Comparison of ENCODE assay signal across 16 cellular contexts in genomic region chr2:25337891-25338290, GRCh38. TPM values are rescaled to one million over a fixed set of nuclear protein-coding genes. Genes with fewer than 3 reads are reported as not detected.
DNase-seq lines count a peak whose midpoint lies in the region; ATAC-seq and TF ChIP-seq lines count a peak whose summit lies in the region.
"Had no signal": no experiment of that assay in that cellular context is flagged by ENCODE, and none has a peak within 500 bp of the region (broad histone marks: within the 10 kb centered on the region; RNA-seq: fewer than 3 reads in every experiment).

No MANE protein-coding gene starts in this region.

- no peak for TF ChIP-seq EP300 in gastroesophageal sphincter (IDR thresholded peaks at IDR 0.05)

- H3K9me3 Mint-ChIP-seq in activated T-helper 17 cell treated with anti-CD3 and anti-CD28 coated beads, Interleukin-2, amount 50 U/mL, for 72 hours: no peaks in the 10 kb centered on the region

- H3K27ac Mint-ChIP-seq in activated T-helper 17 cell treated with anti-CD3 and anti-CD28 coated beads, Interleukin-2, amount 50 U/mL, for 72 hours: no peak overlapping the region

- no peaks in the 10 kb centered on the region for H3K27me3 Mint-ChIP-seq in activated T-helper 17 cell treated with anti-CD3 and anti-CD28 coated beads, Interleukin-2, amount 50 U/mL, for 72 hours

- DNase-seq in right atrium auricular region (ENCODE audit: low spot score): no peak
- no peak for DNase-seq in right cardiac atrium
- DNase-seq in substantia nigra (lab: John Stamatoyannopoulos, UW): peak in 4 of 49 donors; percentile 15 to 32 (median 26)
- no peak for DNase-seq in NCI-H748 (lab: John Stamatoyannopoulos, UW; ENCODE audit: unreplicated experiment)
- no peak for DNase-seq in occipital lobe (lab: John Stamatoyannopoulos, UW)
- DNase-seq: activated CD4-positive, CD25-positive, alpha-beta regulatory T cell; Calu3; kidney; MG63; NCI-H1694 treated with DMSO at 0.1 percent for 48 hours; NCI-H345 had no signal

- intact Hi-C loops in right cardiac atrium (cut with DNase I): loop anchor here in 1 of 4 donors (10.0 kb wide), 1 partner anchor 63 kb away; no protein-coding TSS in a partner anchor

- no peaks in the 10 kb centered on the region for H3K27me3 ChIP-seq in right atrium auricular region
- no peaks in the 10 kb centered on the region for H3K27me3 ChIP-seq in right cardiac atrium (ENCODE audit: control insufficient read depth, insufficient read depth)
- no peaks in the 10 kb centered on the region for H3K27me3 ChIP-seq in gastroesophageal sphincter
- H3K27me3 ChIP-seq: MG63, thyroid gland had no signal

- H3K36me3 ChIP-seq in right atrium auricular region: no peaks in the 10 kb centered on the region
- H3K36me3 ChIP-seq in gastroesophageal sphincter: no peaks in the 10 kb centered on the region
- H3K36me3 ChIP-seq: MG63, thyroid gland had no signal

- no peaks in the 10 kb centered on the region for H3K9me3 ChIP-seq in right atrium auricular region
- H3K9me3 ChIP-seq in right cardiac atrium (ENCODE audit: control insufficient read depth, low read length): no peaks in the 10 kb centered on the region
- no peaks in the 10 kb centered on the region for H3K9me3 ChIP-seq in gastroesophageal sphincter
- H3K9me3 ChIP-seq: MG63, thyroid gland had no signal

- ATAC-seq in right cardiac atrium (no peak), gastroesophageal sphincter (no peak), HG03097 (IDR thresholded peaks at IDR 0.05; ENCODE audit: low FRiP score, unreplicated experiment) (no peak)
- no peak for ATAC-seq in activated T-helper 17 cell treated with anti-CD3 and anti-CD28 coated beads, Interleukin-2, amount 50 U/mL, for 72 hours (replicated peaks)
- ATAC-seq: GM12878 had no signal

- peaks cover 43% of the 10 kb centered on the region for H3K4me1 Mint-ChIP-seq in activated T-helper 17 cell treated with anti-CD3 and anti-CD28 coated beads, Interleukin-2, amount 50 U/mL, for 72 hours

- WGBS in right cardiac atrium: 74% methylated on average over 7 of the region's 7 CpGs
- 94 to 100% methylated on average over 1 to 3 of the region's 7 CpGs for WGBS in gastroesophageal sphincter (ENCODE audit: low coverage in 1 of 2), 2 donors

- H3K4me1 ChIP-seq in right atrium auricular region (peaks cover 0 to 76% of the 10 kb centered on the region in 2 donors), right cardiac atrium (ENCODE audit: control insufficient read depth, insufficient read depth, low read length) (peaks cover 10% of the 10 kb centered on the region), gastroesophageal sphincter (peaks cover 0 to 85% (median 38%) of the 10 kb centered on the region in 3 donors)

- TF ChIP-seq POLR2A in gastroesophageal sphincter (IDR thresholded peaks at IDR 0.05): no peak

- H3K4me3 ChIP-seq in right atrium auricular region (no peak overlapping the region), right cardiac atrium (ENCODE audit: low read length) (no peak overlapping the region), gastroesophageal sphincter (no peak overlapping the region)
- H3K4me3 ChIP-seq: GM12878, MG63, thyroid gland had no signal

- TF ChIP-seq CTCF in right atrium auricular region (IDR thresholded peaks at IDR 0.05): no peak
- no peak for TF ChIP-seq CTCF in gastroesophageal sphincter (IDR thresholded peaks at IDR 0.05)

- H3K4me3 Mint-ChIP-seq in activated T-helper 17 cell treated with anti-CD3 and anti-CD28 coated beads, Interleukin-2, amount 50 U/mL, for 72 hours: peak overlapping the region; percentile 57

- H3K27ac ChIP-seq in right atrium auricular region (peak overlapping the region; percentile 85 to 93), right cardiac atrium (ENCODE audit: low read length) (no peak overlapping the region), gastroesophageal sphincter (peak overlapping the region in 3 of 4 donors; percentile 88 to 95 (median 89)), substantia nigra (ENCODE audit: low read depth, low read length, poor library complexity, severe bottlenecking) (peak overlapping the region; percentile 45)
- H3K27ac ChIP-seq: thyroid gland had no signal

- peaks cover 6% of the 10 kb centered on the region for H3K36me3 Mint-ChIP-seq in activated T-helper 17 cell treated with anti-CD3 and anti-CD28 coated beads, Interleukin-2, amount 50 U/mL, for 72 hours (ENCODE audit: low read depth)

RNA-seq across cellular contexts. Expression of gene DNMT3A, which starts 3.8 kb away (rescaled TPM):
- 1 to 10 TPM; 6.0 to 8.1 TPM for total RNA-seq in right atrium auricular region
- 10 to 100 TPM; 20.0 to 22.9 (median 21.1) TPM for total RNA-seq in right cardiac atrium
- polyA plus RNA-seq in right cardiac atrium: 9.9 TPM
- 10 to 100 TPM; 55.2 to 64.6 TPM for total RNA-seq in activated T-helper 17 cell treated with anti-CD3 and anti-CD28 coated beads, Interleukin-2, amount 50 U/mL, for 72 hours
- 10 to 100 TPM; 14.7 to 40.2 (median 18.3) TPM for total RNA-seq in gastroesophageal sphincter
- total RNA-seq in occipital lobe: 53.3 TPM
